Comparison of ENCODE assay signal across 1 cellular context in genomic region chr2:222445226-222445625, GRCh38.
TF ChIP-seq lines count a peak whose summit lies in the region.

No MANE protein-coding gene starts in this region.

TF ChIP-seq in GM23338, 12 proteins besides CTCF, POLR2A, EP300 and RAD21:
- TF ChIP-seq, protein P1, sequence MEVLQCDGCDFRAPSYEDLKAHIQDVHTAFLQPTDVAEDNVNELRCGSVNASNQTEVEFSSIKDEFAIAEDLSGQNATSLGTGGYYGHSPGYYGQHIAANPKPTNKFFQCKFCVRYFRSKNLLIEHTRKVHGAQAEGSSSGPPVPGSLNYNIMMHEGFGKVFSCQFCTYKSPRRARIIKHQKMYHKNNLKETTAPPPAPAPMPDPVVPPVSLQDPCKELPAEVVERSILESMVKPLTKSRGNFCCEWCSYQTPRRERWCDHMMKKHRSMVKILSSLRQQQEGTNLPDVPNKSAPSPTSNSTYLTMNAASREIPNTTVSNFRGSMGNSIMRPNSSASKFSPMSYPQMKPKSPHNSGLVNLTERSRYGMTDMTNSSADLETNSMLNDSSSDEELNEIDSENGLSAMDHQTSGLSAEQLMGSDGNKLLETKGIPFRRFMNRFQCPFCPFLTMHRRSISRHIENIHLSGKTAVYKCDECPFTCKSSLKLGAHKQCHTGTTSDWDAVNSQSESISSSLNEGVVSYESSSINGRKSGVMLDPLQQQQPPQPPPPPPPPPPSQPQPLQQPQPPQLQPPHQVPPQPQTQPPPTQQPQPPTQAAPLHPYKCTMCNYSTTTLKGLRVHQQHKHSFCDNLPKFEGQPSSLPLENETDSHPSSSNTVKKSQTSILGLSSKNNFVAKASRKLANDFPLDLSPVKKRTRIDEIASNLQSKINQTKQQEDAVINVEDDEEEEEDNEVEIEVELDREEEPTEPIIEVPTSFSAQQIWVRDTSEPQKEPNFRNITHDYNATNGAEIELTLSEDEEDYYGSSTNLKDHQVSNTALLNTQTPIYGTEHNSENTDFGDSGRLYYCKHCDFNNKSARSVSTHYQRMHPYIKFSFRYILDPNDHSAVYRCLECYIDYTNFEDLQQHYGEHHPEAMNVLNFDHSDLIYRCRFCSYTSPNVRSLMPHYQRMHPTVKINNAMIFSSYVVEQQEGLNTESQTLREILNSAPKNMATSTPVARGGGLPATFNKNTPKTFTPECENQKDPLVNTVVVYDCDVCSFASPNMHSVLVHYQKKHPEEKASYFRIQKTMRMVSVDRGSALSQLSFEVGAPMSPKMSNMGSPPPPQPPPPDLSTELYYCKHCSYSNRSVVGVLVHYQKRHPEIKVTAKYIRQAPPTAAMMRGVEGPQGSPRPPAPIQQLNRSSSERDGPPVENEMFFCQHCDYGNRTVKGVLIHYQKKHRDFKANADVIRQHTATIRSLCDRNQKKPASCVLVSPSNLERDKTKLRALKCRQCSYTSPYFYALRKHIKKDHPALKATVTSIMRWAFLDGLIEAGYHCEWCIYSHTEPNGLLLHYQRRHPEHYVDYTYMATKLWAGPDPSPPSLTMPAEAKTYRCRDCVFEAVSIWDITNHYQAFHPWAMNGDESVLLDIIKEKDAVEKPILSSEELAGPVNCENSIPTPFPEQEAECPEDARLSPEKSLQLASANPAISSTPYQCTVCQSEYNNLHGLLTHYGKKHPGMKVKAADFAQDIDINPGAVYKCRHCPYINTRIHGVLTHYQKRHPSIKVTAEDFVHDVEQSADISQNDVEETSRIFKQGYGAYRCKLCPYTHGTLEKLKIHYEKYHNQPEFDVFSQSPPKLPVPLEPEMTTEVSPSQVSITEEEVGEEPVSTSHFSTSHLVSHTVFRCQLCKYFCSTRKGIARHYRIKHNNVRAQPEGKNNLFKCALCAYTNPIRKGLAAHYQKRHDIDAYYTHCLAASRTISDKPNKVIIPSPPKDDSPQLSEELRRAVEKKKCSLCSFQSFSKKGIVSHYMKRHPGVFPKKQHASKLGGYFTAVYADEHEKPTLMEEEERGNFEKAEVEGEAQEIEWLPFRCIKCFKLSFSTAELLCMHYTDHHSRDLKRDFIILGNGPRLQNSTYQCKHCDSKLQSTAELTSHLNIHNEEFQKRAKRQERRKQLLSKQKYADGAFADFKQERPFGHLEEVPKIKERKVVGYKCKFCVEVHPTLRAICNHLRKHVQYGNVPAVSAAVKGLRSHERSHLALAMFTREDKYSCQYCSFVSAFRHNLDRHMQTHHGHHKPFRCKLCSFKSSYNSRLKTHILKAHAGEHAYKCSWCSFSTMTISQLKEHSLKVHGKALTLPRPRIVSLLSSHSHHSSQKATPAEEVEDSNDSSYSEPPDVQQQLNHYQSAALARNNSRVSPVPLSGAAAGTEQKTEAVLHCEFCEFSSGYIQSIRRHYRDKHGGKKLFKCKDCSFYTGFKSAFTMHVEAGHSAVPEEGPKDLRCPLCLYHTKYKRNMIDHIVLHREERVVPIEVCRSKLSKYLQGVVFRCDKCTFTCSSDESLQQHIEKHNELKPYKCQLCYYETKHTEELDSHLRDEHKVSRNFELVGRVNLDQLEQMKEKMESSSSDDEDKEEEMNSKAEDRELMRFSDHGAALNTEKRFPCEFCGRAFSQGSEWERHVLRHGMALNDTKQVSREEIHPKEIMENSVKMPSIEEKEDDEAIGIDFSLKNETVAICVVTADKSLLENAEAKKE (CRISPR knock-in tag; IDR thresholded peaks at IDR 0.05), result no peak
- TF ChIP-seq POLR2AphosphoS5 (IDR thresholded peaks at IDR 0.05; ENCODE audit: low read depth) (no peak), ZNF331 (CRISPR knock-in tag; IDR thresholded peaks at IDR 0.05; ENCODE audit: low read depth) (no peak), CREB1 (CRISPR knock-in tag; IDR thresholded peaks at IDR 0.05; ENCODE audit: low read depth) (no peak), EZH2phosphoT487 (IDR thresholded peaks at IDR 0.05; ENCODE audit: unreplicated experiment) (no peak), STAT1 (IDR thresholded peaks at IDR 0.05; ENCODE audit: unreplicated experiment) (no peak), NANOG (IDR thresholded peaks at IDR 0.05; ENCODE audit: borderline replicate concordance) (no peak), JUNB (IDR thresholded peaks at IDR 0.05; ENCODE audit: unreplicated experiment) (no peak), ZNF114 (CRISPR knock-in tag; IDR thresholded peaks at IDR 0.05) (no peak)
